ENCODE assay signal across 8 cellular contexts in genomic region chr6:98467091-98467490, GRCh38.
"Had no signal": no experiment of that assay in that cellular context is flagged by ENCODE, and none has a peak within 500 bp of the region (broad histone marks: within the 10 kb centered on the region; RNA-seq: fewer than 3 reads in every experiment).

No MANE protein-coding gene starts in this region.

- H3K4me3 ChIP-seq: K562 had no signal

- ATAC-seq: K562 had no signal

- H3K4me3 Mint-ChIP-seq: H9, HFFc6 had no signal

- H3K4me1 Mint-ChIP-seq: H9 had no signal

- H3K27ac Mint-ChIP-seq: H9, HFFc6 had no signal

- H3K9me3 Mint-ChIP-seq: H9 had no signal

- DNase-seq: GOT3, H9, HCEC 1CT, HFFc6, IMR-90, Karpas-422, KG1 had no signal
